8 cellular contexts compared by ENCODE assay signal in genomic region chr10:124649209-124649608, GRCh38.
DNase-seq lines count a peak whose midpoint lies in the region; ATAC-seq, FAIRE-seq and TF ChIP-seq lines count a peak whose summit lies in the region.

No MANE protein-coding gene starts in this region.

- FAIRE-seq in GM12891 (lab: Jason Lieb, UNC) (peak; percentile 76), GM12892 (lab: Jason Lieb, UNC) (no peak)

- DNase-seq in GM12891 (ENCODE audit: insufficient read length, low spot score): no peak
- peak; percentile 81 for DNase-seq in fibroblast of villous mesenchyme (ENCODE audit: low read depth)
- peak; percentile 83 for DNase-seq in putamen (ENCODE audit: low spot score)
- DNase-seq in GM23338 (ENCODE audit: low spot score): no peak
- DNase-seq in mesenteric fat pad (ENCODE audit: low spot score): no peak
- DNase-seq in GM12892 (ENCODE audit: insufficient read length): no peak

- H3K4me1 Mint-ChIP-seq in GM23338: peaks cover 42% of the 10 kb centered on the region

- TF ChIP-seq POLR2A in GM12891 (IDR thresholded peaks at IDR 0.05; ENCODE audit: low read depth, low read length): no peak
- TF ChIP-seq POLR2A in GM12892 (IDR thresholded peaks at IDR 0.05; ENCODE audit: low read depth, low read length): no peak

- H3K9me2 ChIP-seq in GM23338 (ENCODE audit: insufficient read depth): no peaks in the 10 kb centered on the region

- H3K4me2 ChIP-seq in GM23338: no peak overlapping the region

- peak; percentile 22 for TF ChIP-seq CTCF in VCaP (conservative IDR thresholded peaks at IDR 0.05)
- no peak for TF ChIP-seq CTCF in fibroblast of villous mesenchyme (IDR thresholded peaks at IDR 0.05; ENCODE audit: insufficient read depth, low read depth, low read length)
- no peak for TF ChIP-seq CTCF in GM23338 (conservative IDR thresholded peaks at IDR 0.05; ENCODE audit: low read depth in 2 of 2)

- H3K27ac Mint-ChIP-seq in GM23338: no peak overlapping the region; the same call in 1 of the 2 replicates

- H3K36me3 ChIP-seq in GM23338 (ENCODE audit: insufficient read depth): no peaks in the 10 kb centered on the region

- no peaks in the 10 kb centered on the region; the same call in 2 of the 3 replicates for H3K9me3 Mint-ChIP-seq in GM23338

- no peak overlapping the region for H2AFZ ChIP-seq in GM23338

- H3K27me3 ChIP-seq in GM23338 (ENCODE audit: insufficient read depth): no peaks in the 10 kb centered on the region

- no peaks in the 10 kb centered on the region for H3F3A ChIP-seq in GM23338 (replicated peaks; ENCODE audit: low read depth)

- H3K27me3 Mint-ChIP-seq in GM23338 (ENCODE audit: insufficient read depth, low read depth, poor library complexity): peaks cover 6% of the 10 kb centered on the region

- no peaks in the 10 kb centered on the region for H4K20me1 ChIP-seq in GM23338 (replicated peaks; ENCODE audit: insufficient read depth)

- ATAC-seq in GM23338 (no peak), HG03045 (IDR thresholded peaks at IDR 0.05; ENCODE audit: unreplicated experiment) (no peak)

- H3K79me2 ChIP-seq in GM23338 (replicated peaks; ENCODE audit: insufficient read depth): no peaks in the 10 kb centered on the region

- H3K4me3 ChIP-seq in fibroblast of villous mesenchyme (ENCODE audit: low read depth, low read length) (no peak overlapping the region), GM23338 (no peak overlapping the region)

- no peaks in the 10 kb centered on the region for H3K36me3 Mint-ChIP-seq in GM23338 (ENCODE audit: low read depth)

- H3K27ac ChIP-seq in VCaP (peak overlapping the region; percentile 22), GM23338 (ENCODE audit: low read depth) (no peak overlapping the region)

- peaks cover 13% of the 10 kb centered on the region for H3K4me1 ChIP-seq in GM23338 (ENCODE audit: insufficient read depth)

- no peak overlapping the region for H3K4me3 Mint-ChIP-seq in GM23338

TF ChIP-seq in GM12891, 5 proteins besides CTCF, POLR2A, EP300 and RAD21:
- TF ChIP-seq POU2F2 (IDR thresholded peaks at IDR 0.05; ENCODE audit: low read depth, low read length): no peak

TF ChIP-seq in GM23338, 12 proteins besides CTCF, POLR2A, EP300 and RAD21:
- no peak for TF ChIP-seq POLR2AphosphoS5 (IDR thresholded peaks at IDR 0.05; ENCODE audit: low read depth)
- no peak for TF ChIP-seq ZNF462 (CRISPR knock-in tag; IDR thresholded peaks at IDR 0.05)
- no peak for TF ChIP-seq EZH2phosphoT487 (IDR thresholded peaks at IDR 0.05; ENCODE audit: unreplicated experiment)
- no peak for TF ChIP-seq ETS1 (IDR thresholded peaks at IDR 0.05)
- TF ChIP-seq JUNB (IDR thresholded peaks at IDR 0.05; ENCODE audit: unreplicated experiment): no peak
- TF ChIP-seq ZNF331 (CRISPR knock-in tag; IDR thresholded peaks at IDR 0.05; ENCODE audit: low read depth): no peak
- TF ChIP-seq CREB1 (CRISPR knock-in tag; IDR thresholded peaks at IDR 0.05; ENCODE audit: low read depth): no peak

Comparison
In these comparisons a context has a peak if more than half of its experiments do, and no peak if none do; other contexts are left out.
1. DNase-seq: peak in fibroblast of villous mesenchyme (single experiment) and putamen (single experiment); none in GM12891 (single experiment), GM23338 (single experiment), mesenteric fat pad (single experiment) and GM12892 (single experiment).